Comparison of ENCODE assay signal across 1 cellular context in the genomic region with DNA sequence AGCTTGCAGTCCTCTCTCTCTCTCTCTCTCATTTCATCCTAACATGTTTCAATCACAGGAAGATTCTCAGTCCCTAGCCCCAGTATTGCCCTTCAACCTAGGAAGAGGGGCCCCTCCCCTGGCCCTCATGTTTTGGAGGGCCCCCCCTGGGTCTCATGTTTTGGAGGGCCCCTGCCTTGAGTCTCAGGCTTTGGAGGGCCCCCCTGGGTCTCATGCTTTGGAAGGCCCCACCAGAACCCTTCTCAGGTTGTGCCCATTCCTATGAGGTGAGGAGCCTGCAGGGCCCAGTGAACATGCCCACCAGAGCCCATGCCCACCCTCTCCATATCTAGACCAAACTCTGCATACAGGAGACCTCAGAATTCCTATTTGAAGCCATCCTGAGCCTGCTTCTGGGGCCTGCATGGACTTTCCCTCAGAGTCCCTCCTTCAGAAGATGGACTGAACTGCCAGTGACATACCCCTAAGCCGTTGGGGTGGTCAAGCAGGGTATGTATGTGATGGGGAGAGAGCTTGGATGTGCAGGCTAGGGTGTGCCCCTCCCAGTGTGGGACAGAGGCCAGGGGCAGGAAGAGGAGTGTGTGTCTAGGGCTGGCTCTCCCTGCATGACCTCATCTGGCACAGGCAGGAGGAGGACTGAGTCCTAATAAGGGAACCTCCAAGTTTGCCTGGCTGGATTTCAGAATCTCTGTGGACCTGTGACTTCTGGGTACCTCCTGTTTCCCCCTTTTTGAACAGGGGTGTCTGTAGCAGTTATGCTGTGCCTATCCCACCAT.
TF ChIP-seq lines count a peak whose summit lies in the region.

No MANE protein-coding gene starts in this region.

TF ChIP-seq in GM23338, 12 proteins besides CTCF, POLR2A, EP300 and RAD21:
- TF ChIP-seq, protein P1, sequence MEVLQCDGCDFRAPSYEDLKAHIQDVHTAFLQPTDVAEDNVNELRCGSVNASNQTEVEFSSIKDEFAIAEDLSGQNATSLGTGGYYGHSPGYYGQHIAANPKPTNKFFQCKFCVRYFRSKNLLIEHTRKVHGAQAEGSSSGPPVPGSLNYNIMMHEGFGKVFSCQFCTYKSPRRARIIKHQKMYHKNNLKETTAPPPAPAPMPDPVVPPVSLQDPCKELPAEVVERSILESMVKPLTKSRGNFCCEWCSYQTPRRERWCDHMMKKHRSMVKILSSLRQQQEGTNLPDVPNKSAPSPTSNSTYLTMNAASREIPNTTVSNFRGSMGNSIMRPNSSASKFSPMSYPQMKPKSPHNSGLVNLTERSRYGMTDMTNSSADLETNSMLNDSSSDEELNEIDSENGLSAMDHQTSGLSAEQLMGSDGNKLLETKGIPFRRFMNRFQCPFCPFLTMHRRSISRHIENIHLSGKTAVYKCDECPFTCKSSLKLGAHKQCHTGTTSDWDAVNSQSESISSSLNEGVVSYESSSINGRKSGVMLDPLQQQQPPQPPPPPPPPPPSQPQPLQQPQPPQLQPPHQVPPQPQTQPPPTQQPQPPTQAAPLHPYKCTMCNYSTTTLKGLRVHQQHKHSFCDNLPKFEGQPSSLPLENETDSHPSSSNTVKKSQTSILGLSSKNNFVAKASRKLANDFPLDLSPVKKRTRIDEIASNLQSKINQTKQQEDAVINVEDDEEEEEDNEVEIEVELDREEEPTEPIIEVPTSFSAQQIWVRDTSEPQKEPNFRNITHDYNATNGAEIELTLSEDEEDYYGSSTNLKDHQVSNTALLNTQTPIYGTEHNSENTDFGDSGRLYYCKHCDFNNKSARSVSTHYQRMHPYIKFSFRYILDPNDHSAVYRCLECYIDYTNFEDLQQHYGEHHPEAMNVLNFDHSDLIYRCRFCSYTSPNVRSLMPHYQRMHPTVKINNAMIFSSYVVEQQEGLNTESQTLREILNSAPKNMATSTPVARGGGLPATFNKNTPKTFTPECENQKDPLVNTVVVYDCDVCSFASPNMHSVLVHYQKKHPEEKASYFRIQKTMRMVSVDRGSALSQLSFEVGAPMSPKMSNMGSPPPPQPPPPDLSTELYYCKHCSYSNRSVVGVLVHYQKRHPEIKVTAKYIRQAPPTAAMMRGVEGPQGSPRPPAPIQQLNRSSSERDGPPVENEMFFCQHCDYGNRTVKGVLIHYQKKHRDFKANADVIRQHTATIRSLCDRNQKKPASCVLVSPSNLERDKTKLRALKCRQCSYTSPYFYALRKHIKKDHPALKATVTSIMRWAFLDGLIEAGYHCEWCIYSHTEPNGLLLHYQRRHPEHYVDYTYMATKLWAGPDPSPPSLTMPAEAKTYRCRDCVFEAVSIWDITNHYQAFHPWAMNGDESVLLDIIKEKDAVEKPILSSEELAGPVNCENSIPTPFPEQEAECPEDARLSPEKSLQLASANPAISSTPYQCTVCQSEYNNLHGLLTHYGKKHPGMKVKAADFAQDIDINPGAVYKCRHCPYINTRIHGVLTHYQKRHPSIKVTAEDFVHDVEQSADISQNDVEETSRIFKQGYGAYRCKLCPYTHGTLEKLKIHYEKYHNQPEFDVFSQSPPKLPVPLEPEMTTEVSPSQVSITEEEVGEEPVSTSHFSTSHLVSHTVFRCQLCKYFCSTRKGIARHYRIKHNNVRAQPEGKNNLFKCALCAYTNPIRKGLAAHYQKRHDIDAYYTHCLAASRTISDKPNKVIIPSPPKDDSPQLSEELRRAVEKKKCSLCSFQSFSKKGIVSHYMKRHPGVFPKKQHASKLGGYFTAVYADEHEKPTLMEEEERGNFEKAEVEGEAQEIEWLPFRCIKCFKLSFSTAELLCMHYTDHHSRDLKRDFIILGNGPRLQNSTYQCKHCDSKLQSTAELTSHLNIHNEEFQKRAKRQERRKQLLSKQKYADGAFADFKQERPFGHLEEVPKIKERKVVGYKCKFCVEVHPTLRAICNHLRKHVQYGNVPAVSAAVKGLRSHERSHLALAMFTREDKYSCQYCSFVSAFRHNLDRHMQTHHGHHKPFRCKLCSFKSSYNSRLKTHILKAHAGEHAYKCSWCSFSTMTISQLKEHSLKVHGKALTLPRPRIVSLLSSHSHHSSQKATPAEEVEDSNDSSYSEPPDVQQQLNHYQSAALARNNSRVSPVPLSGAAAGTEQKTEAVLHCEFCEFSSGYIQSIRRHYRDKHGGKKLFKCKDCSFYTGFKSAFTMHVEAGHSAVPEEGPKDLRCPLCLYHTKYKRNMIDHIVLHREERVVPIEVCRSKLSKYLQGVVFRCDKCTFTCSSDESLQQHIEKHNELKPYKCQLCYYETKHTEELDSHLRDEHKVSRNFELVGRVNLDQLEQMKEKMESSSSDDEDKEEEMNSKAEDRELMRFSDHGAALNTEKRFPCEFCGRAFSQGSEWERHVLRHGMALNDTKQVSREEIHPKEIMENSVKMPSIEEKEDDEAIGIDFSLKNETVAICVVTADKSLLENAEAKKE (CRISPR knock-in tag; IDR thresholded peaks at IDR 0.05): no peak
- TF ChIP-seq JUNB (IDR thresholded peaks at IDR 0.05; ENCODE audit: unreplicated experiment) (no peak), STAT1 (IDR thresholded peaks at IDR 0.05; ENCODE audit: unreplicated experiment) (no peak), CREB1 (CRISPR knock-in tag; IDR thresholded peaks at IDR 0.05; ENCODE audit: low read depth) (no peak), EZH2 (IDR thresholded peaks at IDR 0.05; ENCODE audit: low read depth, unreplicated experiment) (no peak), POLR2AphosphoS5 (IDR thresholded peaks at IDR 0.05; ENCODE audit: low read depth) (no peak)
- TF ChIP-seq, protein P2, sequence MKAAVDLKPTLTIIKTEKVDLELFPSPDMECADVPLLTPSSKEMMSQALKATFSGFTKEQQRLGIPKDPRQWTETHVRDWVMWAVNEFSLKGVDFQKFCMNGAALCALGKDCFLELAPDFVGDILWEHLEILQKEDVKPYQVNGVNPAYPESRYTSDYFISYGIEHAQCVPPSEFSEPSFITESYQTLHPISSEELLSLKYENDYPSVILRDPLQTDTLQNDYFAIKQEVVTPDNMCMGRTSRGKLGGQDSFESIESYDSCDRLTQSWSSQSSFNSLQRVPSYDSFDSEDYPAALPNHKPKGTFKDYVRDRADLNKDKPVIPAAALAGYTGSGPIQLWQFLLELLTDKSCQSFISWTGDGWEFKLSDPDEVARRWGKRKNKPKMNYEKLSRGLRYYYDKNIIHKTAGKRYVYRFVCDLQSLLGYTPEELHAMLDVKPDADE (IDR thresholded peaks at IDR 0.05): no peak
